Comparison of ENCODE assay signal across 13 cellular contexts in genomic region chr15:89093509-89093908, GRCh38. TPM values are rescaled to one million over a fixed set of nuclear protein-coding genes. Genes with fewer than 3 reads are reported as not detected.
DNase-seq lines count a peak whose midpoint lies in the region; ATAC-seq and TF ChIP-seq lines count a peak whose summit lies in the region.
"Had no signal": no experiment of that assay in that cellular context is flagged by ENCODE, and none has a peak within 500 bp of the region (broad histone marks: within the 10 kb centered on the region; RNA-seq: fewer than 3 reads in every experiment).

No MANE protein-coding gene starts in this region.

- no peak overlapping the region for H3K27ac Mint-ChIP-seq in neural crest cell (ENCODE audit: unreplicated experiment)
- peak overlapping the region in 3 of 7 donors; percentile 49 to 77 (median 72) for H3K27ac Mint-ChIP-seq in CD4-positive, alpha-beta memory T cell
- H3K27ac Mint-ChIP-seq: activated CD8-positive, alpha-beta T cell treated with anti-CD3 and anti-CD28 coated beads, Interleukin-2, amount 10 ng/mL, durations not matched to agents 7 days and 5 days; HFFc6 had no signal

- 89% methylated on average over 7 of the region's 7 CpGs for WGBS in heart right ventricle, 2 donors

- no peaks in the 10 kb centered on the region for H3K36me3 Mint-ChIP-seq in neural crest cell (ENCODE audit: low read depth)
- peaks cover 14 to 17% of the 10 kb centered on the region in 2 donors for H3K36me3 Mint-ChIP-seq in CD4-positive, alpha-beta memory T cell

- peaks cover 6 to 97% (median 93%) of the 10 kb centered on the region in 9 donors for H3K4me1 ChIP-seq in heart right ventricle
- peaks cover 19% of the 10 kb centered on the region for H3K4me1 ChIP-seq in colonic mucosa
- peaks cover 54% of the 10 kb centered on the region for H3K4me1 ChIP-seq in vagina
- peaks cover 31% of the 10 kb centered on the region for H3K4me1 ChIP-seq in CD4-positive, alpha-beta memory T cell (ENCODE audit: insufficient read depth, low read length)

- TF ChIP-seq CTCF in heart right ventricle (IDR thresholded peaks at IDR 0.05) (no peak), colonic mucosa (IDR thresholded peaks at IDR 0.05) (no peak), neural crest cell (conservative IDR thresholded peaks at IDR 0.05) (no peak), vagina (IDR thresholded peaks at IDR 0.05) (no peak)

- no peak for DNase-seq in heart right ventricle
- no peak for DNase-seq in cardiac septum (ENCODE audit: low spot score)
- no peak for DNase-seq in colonic mucosa
- DNase-seq in neural crest cell (ENCODE audit: low read depth, low spot score) = no peak
- DNase-seq in vagina (ENCODE audit: extremely low spot score in 2 of 2) = no peak
- DNase-seq in CD4-positive, alpha-beta memory T cell = no peak
- DNase-seq in CD1c-positive myeloid dendritic cell (ENCODE audit: extremely low spot score) = no peak
- DNase-seq: activated CD8-positive, alpha-beta T cell treated with anti-CD3 and anti-CD28 coated beads, Interleukin-2, amount 10 ng/mL, durations not matched to agents 7 days and 5 days; EL; HFFc6; NCI-H1930; T-helper 1 cell had no signal

- H3K9ac ChIP-seq in colonic mucosa (ENCODE audit: low read depth in 2 of 2, low read length in 2 of 2) = no peak overlapping the region

- POLR2A ChIA-PET in CD4-positive, alpha-beta memory T cell (lab: Charles Lee; ENCODE audit: partially characterized antibody) = no interaction called here

- H3K4me3 ChIP-seq in heart right ventricle = no peak overlapping the region
- no peak overlapping the region for H3K4me3 ChIP-seq in colonic mucosa
- no peak overlapping the region for H3K4me3 ChIP-seq in vagina
- H3K4me3 ChIP-seq in CD4-positive, alpha-beta memory T cell (ENCODE audit: low read length in 2 of 2) = no peak overlapping the region

- H3K27me3 ChIP-seq in heart right ventricle (no peaks in the 10 kb centered on the region), colonic mucosa (no peaks in the 10 kb centered on the region), vagina (no peaks in the 10 kb centered on the region)
- no peaks in the 10 kb centered on the region for H3K27me3 ChIP-seq in CD4-positive, alpha-beta memory T cell (ENCODE audit: insufficient read depth, low read length)

- intact Hi-C loops in heart right ventricle (cut with DNase I) (loop anchor here in 3 of 10 donors (5.0 kb wide), 2 partner anchors 44 to 64 kb away; no protein-coding TSS in a partner anchor), cardiac septum (cut with DNase I) (no loop called here), colonic mucosa (cut with DNase I) (no loop called here), vagina (cut with DNase I) (loop anchor here (5.0 kb wide), 1 partner anchor 76 kb away; no protein-coding TSS in a partner anchor)
- intact Hi-C loops in CD4-positive, alpha-beta memory T cell (cut with micrococcal nuclease) = no loop called here

- peak overlapping the region; percentile 35 for H3K4me3 Mint-ChIP-seq in neural crest cell
- H3K4me3 Mint-ChIP-seq in CD4-positive, alpha-beta memory T cell = peak overlapping the region in 3 of 8 donors; percentile 23 to 32 (median 25)
- H3K4me3 Mint-ChIP-seq: activated CD8-positive, alpha-beta T cell treated with anti-CD3 and anti-CD28 coated beads, Interleukin-2, amount 10 ng/mL, durations not matched to agents 7 days and 5 days; HFFc6 had no signal

- peaks cover 38% of the 10 kb centered on the region for H3K4me1 Mint-ChIP-seq in neural crest cell
- peaks cover 34 to 55% (median 42%) of the 10 kb centered on the region in 4 donors for H3K4me1 Mint-ChIP-seq in CD4-positive, alpha-beta memory T cell

- no peaks in the 10 kb centered on the region for H3K9me3 Mint-ChIP-seq in neural crest cell
- no peaks in the 10 kb centered on the region for H3K9me3 Mint-ChIP-seq in CD4-positive, alpha-beta memory T cell
- H3K9me3 Mint-ChIP-seq: HFFc6 had no signal

- ATAC-seq in heart right ventricle = no peak
- ATAC-seq in GM21381 (IDR thresholded peaks at IDR 0.05; ENCODE audit: unreplicated experiment) = no peak
- ATAC-seq: activated CD8-positive, alpha-beta T cell treated with anti-CD3 and anti-CD28 coated beads, Interleukin-2, amount 10 ng/mL, durations not matched to agents 7 days and 5 days had no signal

- CTCF ChIA-PET in CD4-positive, alpha-beta memory T cell (lab: Charles Lee; ENCODE audit: partially characterized antibody) = interaction anchor here (8.6 kb wide), 1 partner anchor 34 kb away, joined by 78 read pairs; no protein-coding TSS in a partner anchor

- peaks cover 0 to 17% (median 0%) of the 10 kb centered on the region in 9 donors for H3K36me3 ChIP-seq in heart right ventricle
- no peaks in the 10 kb centered on the region for H3K36me3 ChIP-seq in colonic mucosa
- no peaks in the 10 kb centered on the region for H3K36me3 ChIP-seq in vagina
- no peaks in the 10 kb centered on the region for H3K36me3 ChIP-seq in CD4-positive, alpha-beta memory T cell (ENCODE audit: insufficient read depth, low read length)

- no peak for TF ChIP-seq POLR2A in vagina (IDR thresholded peaks at IDR 0.05)

- H3K9me3 ChIP-seq in heart right ventricle (no peaks in the 10 kb centered on the region), colonic mucosa (no peaks in the 10 kb centered on the region), vagina (no peaks in the 10 kb centered on the region)
- H3K9me3 ChIP-seq in CD4-positive, alpha-beta memory T cell (ENCODE audit: control insufficient read depth in 1 of 2, low read length in 2 of 2) = no peaks in the 10 kb centered on the region

- H3K27ac ChIP-seq in heart right ventricle (peak overlapping the region; percentile 62 to 98 (median 96)), colonic mucosa (peak overlapping the region; percentile 52), vagina (peak overlapping the region; percentile 27)
- no peak overlapping the region for H3K27ac ChIP-seq in CD4-positive, alpha-beta memory T cell (ENCODE audit: low read depth, low read length)

- H3K27me3 Mint-ChIP-seq in neural crest cell (ENCODE audit: low read depth) = no peaks in the 10 kb centered on the region
- H3K27me3 Mint-ChIP-seq in CD4-positive, alpha-beta memory T cell = no peaks in the 10 kb centered on the region

RNA-seq across cellular contexts. Expression of gene ABHD2, which starts 5.3 kb away (rescaled TPM):
- total RNA-seq in heart right ventricle = 100 to 1,000 TPM in 8 of 10 donors, 10 to 100 TPM in 2; 74.9 to 201 (median 123) TPM
- polyA plus RNA-seq in heart right ventricle = 10 to 100 TPM in 1 of 2 donors, 1 to 10 TPM in 1; 9.1 to 41.6 TPM
- 185 TPM for total RNA-seq in cardiac septum
- 10 to 100 TPM; 71.5 to 86.7 TPM for total RNA-seq in colonic mucosa
- 31.0 and 33.3 TPM in 2 replicates for total RNA-seq in neural crest cell
- 33.6 TPM for total RNA-seq in vagina
- total RNA-seq in CD4-positive, alpha-beta memory T cell = 10 to 100 TPM; 65.4 to 68.9 TPM
- 10 to 100 TPM; 12.7 to 27.8 TPM for polyA plus RNA-seq in CD4-positive, alpha-beta memory T cell
